8 cellular contexts compared by ENCODE assay signal in genomic region chr3:32467333-32468070, GRCh38. TPM values are rescaled to one million over a fixed set of nuclear protein-coding genes. Genes with fewer than 3 reads are reported as not detected.
DNase-seq lines count a peak whose midpoint lies in the region; ATAC-seq and TF ChIP-seq lines count a peak whose summit lies in the region.

No MANE protein-coding gene starts in this region.

- H3K27ac ChIP-seq in gastroesophageal sphincter: peak overlapping the region in 2 of 4 donors; percentile 19 to 25
- H3K27ac ChIP-seq in osteoblast (ENCODE audit: low read depth, low read length): no peak overlapping the region
- H3K27ac ChIP-seq in testis: no peak overlapping the region

- H3K4me1 ChIP-seq in gastroesophageal sphincter (peaks cover 2 to 31% (median 12%) of the 10 kb centered on the region in 3 donors), osteoblast (ENCODE audit: insufficient read depth, low read length) (peaks cover 22% of the 10 kb centered on the region), testis (peaks cover 10% of the 10 kb centered on the region)

- peak; percentile 72 for DNase-seq in COLO668 (lab: John Stamatoyannopoulos, UW; ENCODE audit: unreplicated experiment)
- peak in 50 of 76 experiments; percentile 2 to 63 (median 29) for DNase-seq in HUDEP-2 (lab: John Stamatoyannopoulos, UW; ENCODE audit: unreplicated experiment in 76 of 76)
- peak; percentile 47 for DNase-seq in RPMI7951 (ENCODE audit: low read depth)
- peak; percentile 71 for DNase-seq in activated gamma-delta T cell treated with Interleukin-2 at 50 U/mL for 16 hours
- DNase-seq in osteoblast (ENCODE audit: insufficient read length, low spot score, missing footprints): peak; percentile 93
- peak; percentile 73 for DNase-seq in testis

- WGBS in gastroesophageal sphincter (ENCODE audit: low coverage in 1 of 2), 2 donors: 65 to 80% methylated on average over 1 to 12 of the region's 41 CpGs
- WGBS in testis, 2 donors: 33 to 42% methylated on average over 24 to 41 of the region's 41 CpGs

- TF ChIP-seq POLR2A in gastroesophageal sphincter (IDR thresholded peaks at IDR 0.05) (no peak), testis (IDR thresholded peaks at IDR 0.05) (no peak)

- no peak overlapping the region for H2AFZ ChIP-seq in osteoblast (ENCODE audit: low read length)

- peaks cover 0 to 9% of the 10 kb centered on the region in 2 donors for H3K36me3 ChIP-seq in gastroesophageal sphincter
- no peaks in the 10 kb centered on the region for H3K36me3 ChIP-seq in osteoblast (ENCODE audit: insufficient read depth, low read length)
- H3K36me3 ChIP-seq in testis (ENCODE audit: low read depth, missing control alignments): no peaks in the 10 kb centered on the region

- no peak for TF ChIP-seq EP300 in gastroesophageal sphincter (IDR thresholded peaks at IDR 0.05)

- H3K9me3 ChIP-seq in gastroesophageal sphincter (no peaks in the 10 kb centered on the region), osteoblast (ENCODE audit: low read depth, low read length) (no peaks in the 10 kb centered on the region), testis (no peaks in the 10 kb centered on the region)

- peak; percentile 96 to 100 (median 98) for TF ChIP-seq CTCF in gastroesophageal sphincter (IDR thresholded peaks at IDR 0.05)
- TF ChIP-seq CTCF in osteoblast (IDR thresholded peaks at IDR 0.05; ENCODE audit: extremely low read depth, low read depth, low read length): peak; percentile 84
- peak; percentile 94 to 98 (median 94) for TF ChIP-seq CTCF in testis (IDR thresholded peaks at IDR 0.05)

- H3K4me3 ChIP-seq in gastroesophageal sphincter (peak overlapping the region; percentile 21 to 52), osteoblast (ENCODE audit: insufficient read depth, low read length) (peak overlapping the region; percentile 32), testis (peak overlapping the region in 1 of 2 donors; percentile 5)

- intact Hi-C loops in testis (cut with DNase I; ENCODE audit: low total_unique reads): loop anchor here (10.0 kb wide), 1 partner anchor 93 kb away; no protein-coding TSS in a partner anchor

- H3K27me3 ChIP-seq in gastroesophageal sphincter (no peaks in the 10 kb centered on the region), osteoblast (ENCODE audit: insufficient read depth, low read length) (no peaks in the 10 kb centered on the region), testis (no peaks in the 10 kb centered on the region)

- H3K4me2 ChIP-seq in osteoblast (ENCODE audit: insufficient read depth, low read length): peak overlapping the region; percentile 71

- ATAC-seq in GM19467 (IDR thresholded peaks at IDR 0.05; ENCODE audit: unreplicated experiment) (peak; percentile 75), gastroesophageal sphincter (peak; percentile 81)

- H4K20me1 ChIP-seq in osteoblast (ENCODE audit: insufficient read depth, low read length): peaks cover 18% of the 10 kb centered on the region

- H3K79me2 ChIP-seq in osteoblast (ENCODE audit: insufficient read depth, low read length): peaks cover 7% of the 10 kb centered on the region

RNA-seq across cellular contexts. Expression of gene CMTM6, which starts 35.1 kb away (rescaled TPM):
- total RNA-seq in RPMI7951 (2014; rRNA removed; shearing (Covaris generic)): 203 and 270 TPM in 2 replicates
- total RNA-seq in gastroesophageal sphincter (10 to 100 TPM; 38.8 to 64.0 (median 55.5) TPM), osteoblast (102 and 141 TPM in 2 replicates), testis (100 to 1,000 TPM; 154 to 199 TPM)
- polyA plus RNA-seq in testis (ENCODE audit: insufficient read depth, low read depth, low replicate concordance): 66.2 TPM

Comparison
In these comparisons a context has a peak if more than half of its experiments do, and no peak if none do; other contexts are left out.
1. DNase-seq: peak in every context shown above with its lines; median percentile 93 in osteoblast; 73 in testis; 72 in COLO668; 71 in activated gamma-delta T cell treated with Interleukin-2 at 50 U/mL for 16 hours; 47 in RPMI7951; 29 in HUDEP-2.